11 cellular contexts compared by ENCODE assay signal in the genomic region with DNA sequence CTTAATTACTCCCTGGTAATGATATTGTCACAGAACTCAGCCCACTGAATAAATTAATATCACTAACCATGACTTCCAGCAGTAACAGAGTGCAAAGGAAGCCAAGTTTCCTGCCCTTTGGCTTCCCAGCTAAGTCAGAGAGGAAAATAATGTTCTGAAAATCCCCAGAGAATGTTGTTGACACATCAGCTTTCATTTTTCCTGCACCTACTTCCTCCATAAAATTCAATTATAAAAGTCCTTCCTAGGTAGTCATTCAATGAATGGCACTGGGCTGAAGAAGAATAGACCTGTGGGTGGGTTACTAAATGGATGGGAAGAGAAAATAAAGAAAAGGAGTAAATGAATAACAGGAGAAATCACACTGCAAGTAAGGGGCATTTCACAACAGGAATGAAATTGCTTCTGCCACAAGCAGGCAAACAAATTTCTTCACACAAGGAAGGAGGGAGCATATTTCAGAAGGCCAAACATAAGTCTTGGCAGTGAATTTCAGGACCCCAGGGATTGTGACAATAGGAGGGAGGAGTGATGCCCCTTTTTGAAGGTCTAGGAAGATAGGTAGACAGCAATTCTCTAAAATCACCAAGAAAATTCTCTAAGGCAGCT.
DNase-seq lines count a peak whose midpoint lies in the region; ATAC-seq and TF ChIP-seq lines count a peak whose summit lies in the region.
"Had no signal": no experiment of that assay in that cellular context is flagged by ENCODE, and none has a peak within 500 bp of the region (broad histone marks: within the 10 kb centered on the region; RNA-seq: fewer than 3 reads in every experiment).

No MANE protein-coding gene starts in this region.

- H3K27ac Mint-ChIP-seq in stimulated activated memory B cell treated with anti-CD40 and anti-IgM and Interleukin-4, amounts not matched to agents 10 μg/mL and 1 μg/mL and 100 μg/mL, for 72 hours, result no peak overlapping the region

- H3K4me3 ChIP-seq in body of pancreas (no peak overlapping the region), left ventricle myocardium inferior (peak overlapping the region; percentile 38)

- H3K9me3 ChIP-seq in body of pancreas (no peaks in the 10 kb centered on the region), left ventricle myocardium inferior (replicated peaks) (no peaks in the 10 kb centered on the region)

- H3K36me3 ChIP-seq in body of pancreas (replicated peaks in 1 of 2; ENCODE audit: insufficient read depth in 1 of 2, low read depth in 2 of 2), result no peaks in the 10 kb centered on the region
- H3K36me3 ChIP-seq in left ventricle myocardium inferior, result no peaks in the 10 kb centered on the region
- H3K36me3 ChIP-seq: WERI-Rb-1 had no signal

- H3K36me3 Mint-ChIP-seq in stimulated activated memory B cell treated with anti-CD40 and anti-IgM and Interleukin-4, amounts not matched to agents 10 μg/mL and 1 μg/mL and 100 μg/mL, for 72 hours, result no peaks in the 10 kb centered on the region

- no peak overlapping the region for H3K4me3 Mint-ChIP-seq in stimulated activated memory B cell treated with anti-CD40 and anti-IgM and Interleukin-4, amounts not matched to agents 10 μg/mL and 1 μg/mL and 100 μg/mL, for 72 hours

- DNase-seq in DMS153 (lab: John Stamatoyannopoulos, UW) (peak; percentile 69), body of pancreas (no peak), left ventricle myocardium inferior (no peak), sciatic nerve (ENCODE audit: low spot score) (no peak), NCI-H146 treated with DMSO at 0.1 percent for 48 hours (lab: John Stamatoyannopoulos, UW; ENCODE audit: unreplicated experiment) (no peak)
- DNase-seq in stimulated activated CD4-positive, alpha-beta T cell treated with anti-CD3 and anti-CD28 coated beads, Interleukin-4, amount 100 ng/mL, for 1 hour, result no peak
- DNase-seq: activated naive CD4-positive, alpha-beta T cell treated with Interleukin-2 at 50 U/mL for 16 hours; MM.1S had no signal

- no peaks in the 10 kb centered on the region for H3K4me1 Mint-ChIP-seq in stimulated activated memory B cell treated with anti-CD40 and anti-IgM and Interleukin-4, amounts not matched to agents 10 μg/mL and 1 μg/mL and 100 μg/mL, for 72 hours

- peaks cover 15% of the 10 kb centered on the region for H3K4me1 ChIP-seq in body of pancreas
- peaks cover 37% of the 10 kb centered on the region for H3K4me1 ChIP-seq in left ventricle myocardium inferior

- TF ChIP-seq POLR2A in body of pancreas (IDR thresholded peaks at IDR 0.05), result no peak

- intact Hi-C loops in body of pancreas (cut with DNase I) (no loop called here), left ventricle myocardium inferior (cut with micrococcal nuclease) (loop anchor here (10.0 kb wide), 1 partner anchor 49 kb away; no protein-coding TSS in a partner anchor), sciatic nerve (cut with DNase I) (no loop called here)

- peak overlapping the region; percentile 21 to 68 (median 39) for H3K27ac ChIP-seq in body of pancreas
- peak overlapping the region; percentile 85 for H3K27ac ChIP-seq in left ventricle myocardium inferior (replicated peaks)
- H3K27ac ChIP-seq: WERI-Rb-1 had no signal

- H3K27me3 ChIP-seq in body of pancreas (no peaks in the 10 kb centered on the region), left ventricle myocardium inferior (ENCODE audit: low read depth) (no peaks in the 10 kb centered on the region)

- H3K9me3 Mint-ChIP-seq in stimulated activated memory B cell treated with anti-CD40 and anti-IgM and Interleukin-4, amounts not matched to agents 10 μg/mL and 1 μg/mL and 100 μg/mL, for 72 hours, result no peaks in the 10 kb centered on the region

- no peaks in the 10 kb centered on the region for H3K27me3 Mint-ChIP-seq in stimulated activated memory B cell treated with anti-CD40 and anti-IgM and Interleukin-4, amounts not matched to agents 10 μg/mL and 1 μg/mL and 100 μg/mL, for 72 hours

- TF ChIP-seq CTCF in body of pancreas (IDR thresholded peaks at IDR 0.05), result no peak
- TF ChIP-seq CTCF in left ventricle myocardium inferior (IDR thresholded peaks at IDR 0.05; ENCODE audit: borderline replicate concordance), result no peak

- ATAC-seq in body of pancreas, result no peak
- peak; percentile 49 for ATAC-seq in sciatic nerve
- no peak for ATAC-seq in HG03565 (IDR thresholded peaks at IDR 0.05; ENCODE audit: unreplicated experiment)
- no peak for ATAC-seq in stimulated activated memory B cell treated with anti-CD40 and anti-IgM and Interleukin-4, amounts not matched to agents 10 μg/mL and 1 μg/mL and 100 μg/mL, for 72 hours
